8 cellular contexts compared by ENCODE assay signal in genomic region chr1:244050835-244051444, GRCh38. TPM values are rescaled to one million over a fixed set of nuclear protein-coding genes. Genes with fewer than 3 reads are reported as not detected.
A peak's percentile ranks its signal among the peaks of the same experiment; 100 is the strongest.
DNase-seq lines count a peak whose midpoint lies in the region; ATAC-seq and TF ChIP-seq lines count a peak whose summit lies in the region.

Gene ZBTB18 (plus strand): TSS chr1:244051283. CDS start chr1:244051432, 149 bp downstream.

- TF ChIP-seq POLR2A in right lobe of liver (IDR thresholded peaks at IDR 0.05): peak; percentile 16

- H3K4me1 ChIP-seq in BE2C (peaks cover 18% of the 10 kb centered on the region; the same call in 1 of the 2 replicates), right lobe of liver (peaks cover 0 to 18% (median 9%) of the 10 kb centered on the region in 4 donors)

- H3K27me3 ChIP-seq in BE2C (no peaks in the 10 kb centered on the region), right lobe of liver (no peaks in the 10 kb centered on the region)

- no peaks in the 10 kb centered on the region; the same call in 1 of the 2 replicates for H3K27me3 Mint-ChIP-seq in HFFc6 (ENCODE audit: insufficient read depth)
- H3K27me3 Mint-ChIP-seq in dendritic cell treated with granulocyte-macrophage colony-stimulating factor and Interleukin-4, amounts not matched to agents 40 ng/mL and 50 ng/mL, for 4 days: no peaks in the 10 kb centered on the region

- DNase-seq in BE2C (peak; percentile 80), HFFc6 (peak; percentile 30), right lobe of liver (no peak)
- no peak for DNase-seq in stimulated activated CD4-positive, alpha-beta T cell treated with anti-CD3 and anti-CD28 coated beads, Interleukin-1b, Interleukin-23, amount 100 ng/mL, for 48 hours

- TF ChIP-seq CTCF in BE2C (IDR thresholded peaks at IDR 0.05; ENCODE audit: low read depth, low read length): no peak
- no peak for TF ChIP-seq CTCF in HFFc6 (IDR thresholded peaks at IDR 0.05)
- TF ChIP-seq CTCF in right lobe of liver (IDR thresholded peaks at IDR 0.05): no peak

- H3K4me3 ChIP-seq in BE2C (ENCODE audit: low read depth, low read length): peak within 1 kb of the TSS; percentile 91
- peak within 1 kb of the TSS; percentile 53 to 69 (median 65) for H3K4me3 ChIP-seq in right lobe of liver

- peak within 1 kb of the TSS; percentile 78 to 82 (median 82) for H3K27ac ChIP-seq in right lobe of liver
- H3K27ac ChIP-seq in temporal lobe (ENCODE audit: low read depth, low read length): peak within 1 kb of the TSS; percentile 88

- peaks cover 12% of the 10 kb centered on the region for H3K4me1 Mint-ChIP-seq in HFFc6 (ENCODE audit: low read depth)
- H3K4me1 Mint-ChIP-seq in dendritic cell treated with granulocyte-macrophage colony-stimulating factor and Interleukin-4, amounts not matched to agents 40 ng/mL and 50 ng/mL, for 4 days (ENCODE audit: low read depth): peaks cover 10% of the 10 kb centered on the region

- peak within 1 kb of the TSS; percentile 27 for H3K27ac Mint-ChIP-seq in HFFc6
- H3K27ac Mint-ChIP-seq in dendritic cell treated with granulocyte-macrophage colony-stimulating factor and Interleukin-4, amounts not matched to agents 40 ng/mL and 50 ng/mL, for 4 days: peak within 1 kb of the TSS; percentile 90

- intact Hi-C loops in dendritic cell treated with granulocyte-macrophage colony-stimulating factor and Interleukin-4, amounts not matched to agents 40 ng/mL and 50 ng/mL, for 4 days (cut with micrococcal nuclease): loop anchor here (5.0 kb wide), 1 partner anchor 221 kb away; no protein-coding TSS in a partner anchor
- intact Hi-C loops in right lobe of liver (cut with DNase I): no loop called here

- H3K36me3 Mint-ChIP-seq in HFFc6 (ENCODE audit: low read depth): peaks cover 6% of the 10 kb centered on the region
- H3K36me3 Mint-ChIP-seq in dendritic cell treated with granulocyte-macrophage colony-stimulating factor and Interleukin-4, amounts not matched to agents 40 ng/mL and 50 ng/mL, for 4 days (ENCODE audit: low read depth): peaks cover 15% of the 10 kb centered on the region

- H3K36me3 ChIP-seq in BE2C: peaks cover 22% of the 10 kb centered on the region
- H3K36me3 ChIP-seq in right lobe of liver: peaks cover 0 to 23% (median 6%) of the 10 kb centered on the region in 4 donors

- WGBS in right lobe of liver (ENCODE audit: insufficient coverage, low coverage, low lambda C conversion rate, missing lambda C conversion rate): 11% methylated on average over 4 of the region's 4 CpGs

- no peak within 1 kb of the TSS for H3K4me3 Mint-ChIP-seq in HFFc6
- H3K4me3 Mint-ChIP-seq in dendritic cell treated with granulocyte-macrophage colony-stimulating factor and Interleukin-4, amounts not matched to agents 40 ng/mL and 50 ng/mL, for 4 days: peak within 1 kb of the TSS; percentile 98

- H3K9me3 Mint-ChIP-seq in HFFc6: no peaks in the 10 kb centered on the region
- no peaks in the 10 kb centered on the region for H3K9me3 Mint-ChIP-seq in dendritic cell treated with granulocyte-macrophage colony-stimulating factor and Interleukin-4, amounts not matched to agents 40 ng/mL and 50 ng/mL, for 4 days

- ATAC-seq in right lobe of liver (no peak), HG03521 (IDR thresholded peaks at IDR 0.05; ENCODE audit: unreplicated experiment) (no peak)

- H3K9me3 ChIP-seq in BE2C (no peaks in the 10 kb centered on the region), right lobe of liver (no peaks in the 10 kb centered on the region)

TF ChIP-seq in PFSK-1, 5 proteins besides CTCF, POLR2A, EP300 and RAD21:
- TF ChIP-seq POLR2AphosphoS5 (IDR thresholded peaks at IDR 0.05; ENCODE audit: low read depth, low read length) (no peak), TAF1 (IDR thresholded peaks at IDR 0.05; ENCODE audit: borderline replicate concordance, insufficient read depth, low read length) (no peak), FOXP2 (optimal IDR thresholded peaks at IDR 0.05; ENCODE audit: borderline replicate concordance, extremely low read depth, extremely low read length, insufficient read depth) (no peak), SIN3A (IDR thresholded peaks at IDR 0.05; ENCODE audit: borderline replicate concordance, insufficient read depth, low read length) (peak; percentile 73; the same call in 1 of the 2 replicates)
- TF ChIP-seq, protein P1, sequence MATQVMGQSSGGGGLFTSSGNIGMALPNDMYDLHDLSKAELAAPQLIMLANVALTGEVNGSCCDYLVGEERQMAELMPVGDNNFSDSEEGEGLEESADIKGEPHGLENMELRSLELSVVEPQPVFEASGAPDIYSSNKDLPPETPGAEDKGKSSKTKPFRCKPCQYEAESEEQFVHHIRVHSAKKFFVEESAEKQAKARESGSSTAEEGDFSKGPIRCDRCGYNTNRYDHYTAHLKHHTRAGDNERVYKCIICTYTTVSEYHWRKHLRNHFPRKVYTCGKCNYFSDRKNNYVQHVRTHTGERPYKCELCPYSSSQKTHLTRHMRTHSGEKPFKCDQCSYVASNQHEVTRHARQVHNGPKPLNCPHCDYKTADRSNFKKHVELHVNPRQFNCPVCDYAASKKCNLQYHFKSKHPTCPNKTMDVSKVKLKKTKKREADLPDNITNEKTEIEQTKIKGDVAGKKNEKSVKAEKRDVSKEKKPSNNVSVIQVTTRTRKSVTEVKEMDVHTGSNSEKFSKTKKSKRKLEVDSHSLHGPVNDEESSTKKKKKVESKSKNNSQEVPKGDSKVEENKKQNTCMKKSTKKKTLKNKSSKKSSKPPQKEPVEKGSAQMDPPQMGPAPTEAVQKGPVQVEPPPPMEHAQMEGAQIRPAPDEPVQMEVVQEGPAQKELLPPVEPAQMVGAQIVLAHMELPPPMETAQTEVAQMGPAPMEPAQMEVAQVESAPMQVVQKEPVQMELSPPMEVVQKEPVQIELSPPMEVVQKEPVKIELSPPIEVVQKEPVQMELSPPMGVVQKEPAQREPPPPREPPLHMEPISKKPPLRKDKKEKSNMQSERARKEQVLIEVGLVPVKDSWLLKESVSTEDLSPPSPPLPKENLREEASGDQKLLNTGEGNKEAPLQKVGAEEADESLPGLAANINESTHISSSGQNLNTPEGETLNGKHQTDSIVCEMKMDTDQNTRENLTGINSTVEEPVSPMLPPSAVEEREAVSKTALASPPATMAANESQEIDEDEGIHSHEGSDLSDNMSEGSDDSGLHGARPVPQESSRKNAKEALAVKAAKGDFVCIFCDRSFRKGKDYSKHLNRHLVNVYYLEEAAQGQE (IDR thresholded peaks at IDR 0.05; ENCODE audit: insufficient read depth in 1 of 2, low read depth in 2 of 2, low read length in 2 of 2): no peak
TF ChIP-seq in PFSK-1: peak in this region for 1.

RNA-seq across cellular contexts. Expression of gene ZBTB18, which starts in this region (rescaled TPM):
- polyA plus RNA-seq in BE2C (2012; ENCODE audit: insufficient read depth, insufficient read length, low read depth): 23.9 TPM
- 10 to 100 TPM; 19.4 to 24.5 (median 22.0) TPM for total RNA-seq in HFFc6 (2021; fragmentation: NEBNext Ultra II Directional; extraction: Animal tissue kit (Norgen Biotek cat#: 25700))
- 0.94 TPM for polyA plus RNA-seq in PFSK-1 (2012; ENCODE audit: insufficient read length, low read depth)
- 10 to 100 TPM in 3 of 6 experiments, 1 to 10 TPM in 3; 9.0 to 16.1 (median 10.0) TPM for total RNA-seq in right lobe of liver
- 364 TPM for total RNA-seq in temporal lobe

Comparison
In these comparisons a context has a peak if more than half of its experiments do, and no peak if none do; other contexts are left out.
1. RNA of gene ZBTB18 (total RNA-seq): 364 TPM in temporal lobe (single experiment); 19.4 to 24.5 TPM in HFFc6 and 9.0 to 16.1 TPM in right lobe of liver; every median in the first group is over 10 times any median in the second.
2. DNase-seq: peak in BE2C (single experiment) and HFFc6 (single experiment); none in right lobe of liver (0 of 3) and stimulated activated CD4-positive, alpha-beta T cell treated with anti-CD3 and anti-CD28 coated beads, Interleukin-1b, Interleukin-23, amount 100 ng/mL, for 48 hours (single experiment).